1 cellular context compared by ENCODE assay signal in the genomic region with DNA sequence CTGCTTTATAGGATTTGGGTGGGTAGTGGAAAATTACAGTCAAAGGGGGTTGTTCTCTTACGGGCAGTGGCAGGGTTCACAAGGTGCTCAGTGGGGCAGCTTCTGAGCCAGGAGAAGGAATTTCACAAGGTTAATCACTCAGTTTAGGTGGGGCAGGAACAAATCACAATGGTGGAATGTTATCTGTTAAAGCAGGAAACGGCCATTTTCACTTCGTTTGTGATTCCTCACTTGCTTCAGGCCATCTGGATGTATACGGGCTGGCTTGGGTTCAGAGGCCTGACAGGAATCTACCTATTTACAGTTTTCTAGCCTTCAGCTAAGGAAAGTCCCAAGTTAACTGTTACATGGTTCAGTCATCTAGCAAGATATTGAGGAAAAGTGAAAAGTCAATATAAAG.
TF ChIP-seq lines count a peak whose summit lies in the region.

No MANE protein-coding gene starts in this region.

TF ChIP-seq in H1, 55 proteins besides CTCF, POLR2A, EP300 and RAD21 (continued from another document):
- TF ChIP-seq, protein P1, sequence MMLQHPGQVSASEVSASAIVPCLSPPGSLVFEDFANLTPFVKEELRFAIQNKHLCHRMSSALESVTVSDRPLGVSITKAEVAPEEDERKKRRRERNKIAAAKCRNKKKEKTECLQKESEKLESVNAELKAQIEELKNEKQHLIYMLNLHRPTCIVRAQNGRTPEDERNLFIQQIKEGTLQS (IDR thresholded peaks at IDR 0.05; ENCODE audit: insufficient read depth, low read depth, low read length) = no peak
- no peak for TF ChIP-seq KDM5A (IDR thresholded peaks at IDR 0.05; ENCODE audit: low read length)
